In the genomic region with DNA sequence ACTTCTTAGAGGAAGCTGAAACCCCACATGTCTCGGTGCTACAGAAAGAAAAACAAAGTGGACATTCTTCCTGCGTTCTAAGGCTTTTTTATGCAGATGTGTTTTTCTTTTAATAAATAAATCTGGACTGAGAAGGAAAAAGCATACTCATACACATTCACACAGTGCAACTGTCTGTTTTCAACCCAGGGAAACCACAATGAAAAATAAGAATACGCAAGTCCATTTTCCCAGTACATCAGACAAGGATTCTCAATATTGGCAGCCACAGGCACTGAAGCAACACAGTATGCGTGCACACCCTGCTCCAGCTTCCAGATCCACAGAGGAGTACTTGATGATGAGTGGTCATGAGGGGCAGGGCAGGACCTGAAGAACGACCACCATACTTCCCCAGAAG, we compare ENCODE assay signal across 11 cellular contexts.
DNase-seq lines count a peak whose midpoint lies in the region; ATAC-seq lines count a peak whose summit lies in the region.
"Had no signal": no experiment of that assay in that cellular context is flagged by ENCODE, and none has a peak within 500 bp of the region (broad histone marks: within the 10 kb centered on the region; RNA-seq: fewer than 3 reads in every experiment).

No MANE protein-coding gene starts in this region.

- peak overlapping the region; percentile 93 for H3K27ac Mint-ChIP-seq in T-helper 2 cell treated with Interferon-gamma antibody and Interleukin-4, amounts not matched to agents 5 μg/mL and 100 μg/mL, for 36 hours
- H3K27ac Mint-ChIP-seq in activated CD4-positive, alpha-beta memory T cell treated with anti-CD3 and anti-CD28 coated beads for 36 hours: peak overlapping the region; percentile 96
- H3K27ac Mint-ChIP-seq in stimulated activated naive CD8-positive, alpha-beta T cell treated with anti-CD3 and anti-CD28 coated beads, Interleukin-15, amount 100 ng/mL, for 72 hours: peak overlapping the region; percentile 23 to 83

- CTCF ChIA-PET in activated CD4-positive, alpha-beta memory T cell treated with anti-CD3 and anti-CD28 coated beads for 36 hours (lab: Charles Lee): interaction anchor here (1.0 to 2.6 kb wide), 5 partner anchors 9 to 256 kb away, joined by 3 to 12 read pairs (median 3); no protein-coding TSS in a partner anchor

- H3K27me3 Mint-ChIP-seq in T-helper 2 cell treated with Interferon-gamma antibody and Interleukin-4, amounts not matched to agents 5 μg/mL and 100 μg/mL, for 36 hours (ENCODE audit: low read depth): no peaks in the 10 kb centered on the region
- no peaks in the 10 kb centered on the region for H3K27me3 Mint-ChIP-seq in activated CD4-positive, alpha-beta memory T cell treated with anti-CD3 and anti-CD28 coated beads for 36 hours
- no peaks in the 10 kb centered on the region for H3K27me3 Mint-ChIP-seq in stimulated activated naive CD8-positive, alpha-beta T cell treated with anti-CD3 and anti-CD28 coated beads, Interleukin-15, amount 100 ng/mL, for 72 hours

- peaks cover 74% of the 10 kb centered on the region for H3K36me3 Mint-ChIP-seq in T-helper 2 cell treated with Interferon-gamma antibody and Interleukin-4, amounts not matched to agents 5 μg/mL and 100 μg/mL, for 36 hours (ENCODE audit: low read depth)
- peaks cover 77% of the 10 kb centered on the region for H3K36me3 Mint-ChIP-seq in activated CD4-positive, alpha-beta memory T cell treated with anti-CD3 and anti-CD28 coated beads for 36 hours

- H3K4me3 Mint-ChIP-seq in T-helper 2 cell treated with Interferon-gamma antibody and Interleukin-4, amounts not matched to agents 5 μg/mL and 100 μg/mL, for 36 hours: peak overlapping the region; percentile 98
- peak overlapping the region; percentile 74 for H3K4me3 Mint-ChIP-seq in activated CD4-positive, alpha-beta memory T cell treated with anti-CD3 and anti-CD28 coated beads for 36 hours
- H3K4me3 Mint-ChIP-seq in stimulated activated naive CD8-positive, alpha-beta T cell treated with anti-CD3 and anti-CD28 coated beads, Interleukin-15, amount 100 ng/mL, for 72 hours: peak overlapping the region; percentile 84 to 90
- H3K4me3 Mint-ChIP-seq: neural crest cell had no signal

- intact Hi-C loops in activated CD4-positive, alpha-beta memory T cell treated with anti-CD3 and anti-CD28 coated beads for 36 hours (cut with micrococcal nuclease): loop anchor here (5.0 to 10.0 kb wide), 2 partner anchors 328 to 466 kb away; no protein-coding TSS in a partner anchor

- POLR2A ChIA-PET in activated CD4-positive, alpha-beta memory T cell treated with anti-CD3 and anti-CD28 coated beads for 36 hours (lab: Charles Lee): interaction anchor here (0.6 to 22.3 kb wide), 8 partner anchors 12 to 209 kb away, joined by 3 to 600 read pairs (median 8); no protein-coding TSS in a partner anchor

- H3K9me3 Mint-ChIP-seq in T-helper 2 cell treated with Interferon-gamma antibody and Interleukin-4, amounts not matched to agents 5 μg/mL and 100 μg/mL, for 36 hours: no peaks in the 10 kb centered on the region
- no peaks in the 10 kb centered on the region for H3K9me3 Mint-ChIP-seq in activated CD4-positive, alpha-beta memory T cell treated with anti-CD3 and anti-CD28 coated beads for 36 hours
- no peaks in the 10 kb centered on the region for H3K9me3 Mint-ChIP-seq in stimulated activated naive CD8-positive, alpha-beta T cell treated with anti-CD3 and anti-CD28 coated beads, Interleukin-15, amount 100 ng/mL, for 72 hours

- no peak for ATAC-seq in stimulated activated naive CD8-positive, alpha-beta T cell treated with anti-CD3 and anti-CD28 coated beads, Interleukin-15, amount 100 ng/mL, for 72 hours
- ATAC-seq: K562 had no signal

- H3K4me1 Mint-ChIP-seq in T-helper 2 cell treated with Interferon-gamma antibody and Interleukin-4, amounts not matched to agents 5 μg/mL and 100 μg/mL, for 36 hours (ENCODE audit: low read depth): peaks cover 93% of the 10 kb centered on the region
- H3K4me1 Mint-ChIP-seq in activated CD4-positive, alpha-beta memory T cell treated with anti-CD3 and anti-CD28 coated beads for 36 hours (ENCODE audit: low read depth): peaks cover 94% of the 10 kb centered on the region
- H3K4me1 Mint-ChIP-seq in stimulated activated naive CD8-positive, alpha-beta T cell treated with anti-CD3 and anti-CD28 coated beads, Interleukin-15, amount 100 ng/mL, for 72 hours: peaks cover 97% of the 10 kb centered on the region

- no peak for DNase-seq in T-helper 2 cell treated with Interferon-gamma antibody and Interleukin-4, amounts not matched to agents 5 μg/mL and 100 μg/mL, for 36 hours (ENCODE audit: low spot score)
- no peak for DNase-seq in T-helper 2 cell
- no peak for DNase-seq in activated CD4-positive, alpha-beta memory T cell treated with anti-CD3 and anti-CD28 coated beads for 36 hours
- DNase-seq in fibroblast of peridontal ligament (ENCODE audit: extremely low read depth): peak; percentile 60
- DNase-seq in stimulated activated naive CD8-positive, alpha-beta T cell treated with anti-CD3 and anti-CD28 coated beads, Interleukin-15, amount 100 ng/mL, for 72 hours: no peak
- DNase-seq in AML-193 (lab: John Stamatoyannopoulos, UW): no peak
- DNase-seq in NCI-H187 treated with DMSO at 0.1 percent for 48 hours (lab: John Stamatoyannopoulos, UW): no peak
- DNase-seq in T1000 (lab: John Stamatoyannopoulos, UW): no peak
- DNase-seq: NCI-H526 had no signal
